12 cellular contexts compared by ENCODE assay signal in the genomic region with DNA sequence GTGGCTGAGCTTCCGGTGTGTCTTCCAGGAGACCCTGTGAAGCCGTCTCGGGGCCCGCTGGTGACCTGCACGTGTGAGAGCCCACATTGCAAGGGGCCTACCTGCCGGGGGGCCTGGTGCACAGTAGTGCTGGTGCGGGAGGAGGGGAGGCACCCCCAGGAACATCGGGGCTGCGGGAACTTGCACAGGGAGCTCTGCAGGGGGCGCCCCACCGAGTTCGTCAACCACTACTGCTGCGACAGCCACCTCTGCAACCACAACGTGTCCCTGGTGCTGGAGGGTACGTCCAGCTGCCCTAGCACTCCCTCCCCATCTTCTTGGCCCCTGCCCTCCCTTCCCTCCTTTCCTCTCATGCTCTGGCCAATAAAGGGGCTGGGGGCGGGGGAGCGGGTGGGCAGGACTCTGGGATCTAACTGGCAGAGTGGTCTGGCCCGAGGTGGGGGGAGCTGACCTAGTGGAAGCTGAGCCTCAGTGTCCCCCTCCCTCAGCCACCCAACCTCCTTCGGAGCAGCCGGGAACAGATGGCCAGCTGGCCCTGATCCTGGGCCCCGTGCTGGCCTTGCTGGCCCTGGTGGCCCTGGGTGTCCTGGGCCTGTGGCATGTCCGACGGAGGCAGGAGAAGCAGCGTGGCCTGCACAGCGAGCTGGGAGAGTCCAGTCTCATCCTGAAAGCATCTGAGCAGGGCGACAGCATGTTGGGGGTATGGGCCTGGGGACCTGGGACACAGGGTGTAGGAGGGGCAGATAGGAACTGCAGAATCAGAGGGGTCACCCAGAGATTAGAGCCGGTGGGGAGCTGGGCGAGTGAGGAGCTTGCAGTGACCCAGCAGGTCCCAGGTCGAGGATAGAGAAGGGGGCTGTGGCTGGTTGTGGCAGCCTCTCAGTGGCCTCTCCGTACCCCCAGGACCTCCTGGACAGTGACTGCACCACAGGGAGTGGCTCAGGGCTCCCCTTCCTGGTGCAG. TPM values are rescaled to one million over a fixed set of nuclear protein-coding genes. Genes with fewer than 3 reads are reported as not detected.
DNase-seq lines count a peak whose midpoint lies in the region; ATAC-seq and TF ChIP-seq lines count a peak whose summit lies in the region.
"Had no signal": no experiment of that assay in that cellular context is flagged by ENCODE, and none has a peak within 500 bp of the region (broad histone marks: within the 10 kb centered on the region; RNA-seq: fewer than 3 reads in every experiment).

No MANE protein-coding gene starts in this region.

- H3K4me3 Mint-ChIP-seq in endothelial cell (ENCODE audit: unreplicated experiment) = peak overlapping the region; percentile 89
- H3K4me3 Mint-ChIP-seq: activated naive CD8-positive, alpha-beta T cell treated with anti-CD3 and anti-CD28 coated beads, Interleukin-2, amount 50 U/mL, for 24 hours had no signal

- peaks cover 34% of the 10 kb centered on the region for H3K36me3 Mint-ChIP-seq in endothelial cell (ENCODE audit: low read depth, unreplicated experiment)

- no peak overlapping the region for H3K27ac ChIP-seq in 22Rv1
- H3K27ac ChIP-seq in mesodermal cell (ENCODE audit: low read depth, low read length, severe bottlenecking) = no peak overlapping the region

- peak; percentile 28 for TF ChIP-seq CTCF in 22Rv1 (IDR thresholded peaks at IDR 0.05)
- TF ChIP-seq CTCF in HFF-Myc (IDR thresholded peaks at IDR 0.05; ENCODE audit: low read depth, low read length, missing control alignments) = peak; percentile 10
- TF ChIP-seq CTCF in endothelial cell (IDR thresholded peaks at IDR 0.05; ENCODE audit: unreplicated experiment) = no peak

- no peaks in the 10 kb centered on the region for H3K9me3 ChIP-seq in mesodermal cell (ENCODE audit: control insufficient read depth, low read length)

- DNase-seq in HFF-Myc (ENCODE audit: extremely low read depth, low read depth) (no peak), endothelial cell (ENCODE audit: low spot score) (no peak)
- DNase-seq in activated naive CD4-positive, alpha-beta T cell (lab: John Stamatoyannopoulos, UW) = no peak
- DNase-seq: activated naive CD8-positive, alpha-beta T cell treated with anti-CD3 and anti-CD28 coated beads, Interleukin-2, amount 50 U/mL, for 24 hours; NCI-H1694; T1000 had no signal

- peaks cover 41% of the 10 kb centered on the region for H3K4me1 ChIP-seq in mesodermal cell (ENCODE audit: control insufficient read depth, insufficient read depth, low read length, poor library complexity, severe bottlenecking)

- H3K4me1 Mint-ChIP-seq in endothelial cell (ENCODE audit: unreplicated experiment) = peaks cover 73% of the 10 kb centered on the region
- H3K4me1 Mint-ChIP-seq: activated naive CD8-positive, alpha-beta T cell treated with anti-CD3 and anti-CD28 coated beads, Interleukin-2, amount 50 U/mL, for 24 hours had no signal

- WGBS in mesodermal cell (ENCODE audit: insufficient coverage in 2 of 2), 2 experiments = 82 to 85% methylated on average over 25 to 26 of the region's 30 CpGs

- no peak for ATAC-seq in HG03460 (IDR thresholded peaks at IDR 0.05; ENCODE audit: unreplicated experiment)
- ATAC-seq in HG02763 (IDR thresholded peaks at IDR 0.05; ENCODE audit: unreplicated experiment) = no peak
- no peak for ATAC-seq in GM19452 (IDR thresholded peaks at IDR 0.05; ENCODE audit: unreplicated experiment)
- ATAC-seq: activated naive CD8-positive, alpha-beta T cell treated with anti-CD3 and anti-CD28 coated beads, Interleukin-2, amount 50 U/mL, for 24 hours had no signal

- H3K9me3 Mint-ChIP-seq in endothelial cell (ENCODE audit: unreplicated experiment) = no peaks in the 10 kb centered on the region
- H3K9me3 Mint-ChIP-seq: activated naive CD8-positive, alpha-beta T cell treated with anti-CD3 and anti-CD28 coated beads, Interleukin-2, amount 50 U/mL, for 24 hours had no signal

- H3K27ac Mint-ChIP-seq in endothelial cell (ENCODE audit: unreplicated experiment) = peak overlapping the region; percentile 98
- H3K27ac Mint-ChIP-seq: activated naive CD8-positive, alpha-beta T cell treated with anti-CD3 and anti-CD28 coated beads, Interleukin-2, amount 50 U/mL, for 24 hours had no signal

- peaks cover 22% of the 10 kb centered on the region for H3K27me3 Mint-ChIP-seq in endothelial cell (ENCODE audit: unreplicated experiment)

- H3K4me3 ChIP-seq in HFF-Myc (replicated peaks; ENCODE audit: low read depth, low read length) (no peak overlapping the region), mesodermal cell (ENCODE audit: extremely low read depth, insufficient read depth, low read length, poor library complexity, severe bottlenecking) (peak overlapping the region; percentile 22)

- peaks cover 18% of the 10 kb centered on the region for H3K36me3 ChIP-seq in mesodermal cell (ENCODE audit: control insufficient read depth, insufficient read depth, low read length)

RNA-seq across cellular contexts. Expression of a gene that starts 6.0 kb away (rescaled TPM):
- total RNA-seq in endothelial cell (ENCODE audit: unreplicated experiment) = 395 TPM
- 40.5 TPM for polyA plus RNA-seq in mesodermal cell (2013, experiment 1 of 2)
- 31.3 TPM for polyA plus RNA-seq in mesodermal cell (2013, experiment 2 of 2)

RNA-seq across cellular contexts. Expression of a gene that starts 25.4 kb away (rescaled TPM):
- 0.31 TPM for total RNA-seq in endothelial cell (ENCODE audit: unreplicated experiment)
- 0.33 TPM for polyA plus RNA-seq in mesodermal cell (2013, experiment 1 of 2)
- polyA plus RNA-seq in mesodermal cell (2013, experiment 2 of 2) = 0.86 TPM
- total RNA-seq: temporal lobe had no signal

RNA-seq across cellular contexts. Expression of a gene that starts 38.1 kb away (rescaled TPM):
- 30.5 TPM for total RNA-seq in endothelial cell (ENCODE audit: unreplicated experiment)
- polyA plus RNA-seq in mesodermal cell (2013, experiment 1 of 2) = 20.4 TPM
- 18.7 TPM for polyA plus RNA-seq in mesodermal cell (2013, experiment 2 of 2)
